ENCODE assay signal across 1 cellular context in genomic region chr2:219475278-219475677, GRCh38.
TF ChIP-seq lines count a peak whose summit lies in the region.

No MANE protein-coding gene starts in this region.

TF ChIP-seq in K562, 482 proteins besides CTCF, POLR2A, EP300 and RAD21:
- TF ChIP-seq ARID1B (IDR thresholded peaks at IDR 0.05) (peak; percentile 58), KDM5B (IDR thresholded peaks at IDR 0.05; ENCODE audit: insufficient replicate concordance, low read depth, low read length) (no peak), FOXJ3 (CRISPR knock-in tag; IDR thresholded peaks at IDR 0.05) (no peak), ESRRA (IDR thresholded peaks at IDR 0.05; ENCODE audit: borderline replicate concordance, low read depth) (peak; percentile 42; the same call in 1 of the 2 replicates), TEAD2 (tag; IDR thresholded peaks at IDR 0.05) (no peak), TCF3 (CRISPR knock-in tag; IDR thresholded peaks at IDR 0.05) (peak; percentile 50; the same call in 1 of the 2 replicates), CREM (IDR thresholded peaks at IDR 0.05; ENCODE audit: low read depth) (0 out of 2 replicates have a peak, but pooled peaks have one; percentile 21), ZBTB7A (IDR thresholded peaks at IDR 0.05; ENCODE audit: borderline replicate concordance, control insufficient read depth, low read depth, low read length) (peak; percentile 28; the same call in 1 of the 2 replicates), SMARCA4 (IDR thresholded peaks at IDR 0.05) (peak; percentile 37; the same call in 1 of the 2 replicates), NCOR1 (IDR thresholded peaks at IDR 0.05) (peak; percentile 22; the same call in 1 of the 2 replicates), DDX20 (tag; IDR thresholded peaks at IDR 0.05; ENCODE audit: low read depth) (no peak), ZFP36 (IDR thresholded peaks at IDR 0.05; ENCODE audit: low read depth, low read length, partially characterized antibody) (no peak), CXXC5 (CRISPR knock-in tag; IDR thresholded peaks at IDR 0.05) (peak; percentile 9; the same call in 1 of the 2 replicates), CEBPZ (IDR thresholded peaks at IDR 0.05; ENCODE audit: borderline replicate concordance, low read depth, low read length) (no peak), CBFB (CRISPR knock-in tag; IDR thresholded peaks at IDR 0.05) (no peak), ZBTB8A (IDR thresholded peaks at IDR 0.05; ENCODE audit: partially characterized antibody) (no peak), PTBP1 (IDR thresholded peaks at IDR 0.05; ENCODE audit: low read depth, low read length) (no peak), MTA3 (IDR thresholded peaks at IDR 0.05; ENCODE audit: borderline replicate concordance) (no peak), PRMT5 (CRISPR knock-in tag; IDR thresholded peaks at IDR 0.05) (no peak), GABPA (tag; conservative IDR thresholded peaks at IDR 0.05; ENCODE audit: low read depth) (no peak), CBFA2T2 (conservative IDR thresholded peaks at IDR 0.05) (peak; percentile 54; the same call in 1 of the 2 replicates), PPARD (CRISPR knock-in tag; IDR thresholded peaks at IDR 0.05) (no peak), CBFA2T3 (IDR thresholded peaks at IDR 0.05) (peak; percentile 79), JUND (IDR thresholded peaks at IDR 0.05; ENCODE audit: borderline replicate concordance, low read depth, low read length) (no peak), JUND (tag; IDR thresholded peaks at IDR 0.05; ENCODE audit: borderline replicate concordance, low read depth, low read length) (no peak), NR2C1 (IDR thresholded peaks at IDR 0.05) (no peak), NR2C1 (tag; IDR thresholded peaks at IDR 0.05) (no peak), TAL1 (IDR thresholded peaks at IDR 0.05) (peak; percentile 32; the same call in 1 of the 2 replicates), BRD9 (IDR thresholded peaks at IDR 0.05; ENCODE audit: low read depth, partially characterized antibody) (no peak), ZNF431 (CRISPR knock-in tag; IDR thresholded peaks at IDR 0.05) (no peak)
